21 cellular contexts compared by ENCODE assay signal in genomic region chr17:8859804-8860430, GRCh38. TPM values are rescaled to one million over a fixed set of nuclear protein-coding genes. Genes with fewer than 3 reads are reported as not detected.
DNase-seq lines count a peak whose midpoint lies in the region; ATAC-seq, FAIRE-seq and TF ChIP-seq lines count a peak whose summit lies in the region.
"Had no signal": no experiment of that assay in that cellular context is flagged by ENCODE, and none has a peak within 500 bp of the region (broad histone marks: within the 10 kb centered on the region; RNA-seq: fewer than 3 reads in every experiment).

No MANE protein-coding gene starts in this region.

- CTCF ChIA-PET in activated CD8-positive, alpha-beta memory T cell treated with anti-CD3 and anti-CD28 coated beads, Interleukin-2, amount 10 ng/mL, durations not matched to agents 7 days and 5 days (lab: Charles Lee): no interaction called here

- ATAC-seq in activated CD8-positive, alpha-beta memory T cell treated with anti-CD3 and anti-CD28 coated beads, Interleukin-2, amount 10 ng/mL, durations not matched to agents 7 days and 5 days: no peak
- ATAC-seq: left colon had no signal

- H3K27ac ChIP-seq in effector memory CD4-positive, alpha-beta T cell (ENCODE audit: insufficient read depth, low read length, poor library complexity, severe bottlenecking): no peak overlapping the region
- H3K27ac ChIP-seq: 22Rv1, uterus had no signal

- no peaks in the 10 kb centered on the region for H3K9me3 ChIP-seq in effector memory CD4-positive, alpha-beta T cell (ENCODE audit: control insufficient read depth, low read length)
- H3K9me3 ChIP-seq: uterus had no signal

- FAIRE-seq in GM12891 (lab: Jason Lieb, UNC) (peak; percentile 9), urothelium cell line (lab: Jason Lieb, UNC) (no peak)
- FAIRE-seq: colon, endometrium had no signal

- peaks cover 48% of the 10 kb centered on the region for H3K36me3 Mint-ChIP-seq in T-helper 2 cell treated with Interferon-gamma antibody and Interleukin-4, amounts not matched to agents 5 μg/mL and 100 μg/mL, for 36 hours (ENCODE audit: low read depth)
- peaks cover 3% of the 10 kb centered on the region for H3K36me3 Mint-ChIP-seq in activated CD8-positive, alpha-beta memory T cell treated with anti-CD3 and anti-CD28 coated beads, Interleukin-2, amount 10 ng/mL, durations not matched to agents 7 days and 5 days

- no peak for DNase-seq in T-helper 2 cell treated with Interferon-gamma antibody and Interleukin-4, amounts not matched to agents 5 μg/mL and 100 μg/mL, for 36 hours (ENCODE audit: low spot score)
- DNase-seq in T-helper 2 cell (no peak), GM12891 (ENCODE audit: insufficient read length, low spot score) (no peak), mesenteric fat pad (ENCODE audit: low spot score) (peak; percentile 55), urothelium cell line (ENCODE audit: low spot score) (no peak), NCI-H146 (lab: John Stamatoyannopoulos, UW) (no peak)
- DNase-seq in activated CD8-positive, alpha-beta memory T cell treated with anti-CD3 and anti-CD28 coated beads, Interleukin-2, amount 10 ng/mL, durations not matched to agents 7 days and 5 days: no peak
- DNase-seq in effector memory CD4-positive, alpha-beta T cell: no peak
- DNase-seq: activated CD4-positive, alpha-beta T cell treated with anti-CD3 and anti-CD28 coated beads, Interleukin-2, amount 10 ng/mL, durations not matched to agents 7 days and 5 days; AML-193; NCI-H510A treated with DMSO at 0.1 percent for 48 hours; stimulated activated CD4-positive, alpha-beta T cell treated with anti-CD3 and anti-CD28 coated beads, Interleukin-12 subunit alpha, Interleukin-12 subunit beta, amount 100 ng/mL, for 4 hours; uterus had no signal

- no peaks in the 10 kb centered on the region for H3K27me3 Mint-ChIP-seq in T-helper 2 cell treated with Interferon-gamma antibody and Interleukin-4, amounts not matched to agents 5 μg/mL and 100 μg/mL, for 36 hours (ENCODE audit: low read depth)
- H3K27me3 Mint-ChIP-seq in activated CD8-positive, alpha-beta memory T cell treated with anti-CD3 and anti-CD28 coated beads, Interleukin-2, amount 10 ng/mL, durations not matched to agents 7 days and 5 days: peaks cover 3% of the 10 kb centered on the region
- H3K27me3 Mint-ChIP-seq: activated CD4-positive, alpha-beta T cell treated with anti-CD3 and anti-CD28 coated beads, Interleukin-2, amount 10 ng/mL, durations not matched to agents 7 days and 5 days; activated naive CD4-positive, alpha-beta T cell treated with anti-CD3 and anti-CD28 coated beads, Interleukin-2, amount 50 U/mL, for 24 hours had no signal

- TF ChIP-seq POLR2A in GM12891 (IDR thresholded peaks at IDR 0.05; ENCODE audit: low read depth, low read length): no peak

- peaks cover 3% of the 10 kb centered on the region for H3K4me1 ChIP-seq in effector memory CD4-positive, alpha-beta T cell (ENCODE audit: control insufficient read depth, insufficient read depth, low read length, poor library complexity, severe bottlenecking)
- H3K4me1 ChIP-seq: uterus had no signal

- H3K4me3 ChIP-seq in effector memory CD4-positive, alpha-beta T cell (ENCODE audit: insufficient read depth, low read depth, low read length, poor library complexity, severe bottlenecking): no peak overlapping the region
- H3K4me3 ChIP-seq: uterus had no signal

- H3K4me1 Mint-ChIP-seq in T-helper 2 cell treated with Interferon-gamma antibody and Interleukin-4, amounts not matched to agents 5 μg/mL and 100 μg/mL, for 36 hours (ENCODE audit: low read depth): peaks cover 56% of the 10 kb centered on the region
- H3K4me1 Mint-ChIP-seq in activated CD8-positive, alpha-beta memory T cell treated with anti-CD3 and anti-CD28 coated beads, Interleukin-2, amount 10 ng/mL, durations not matched to agents 7 days and 5 days: peaks cover 69% of the 10 kb centered on the region

- H3K9me3 Mint-ChIP-seq in T-helper 2 cell treated with Interferon-gamma antibody and Interleukin-4, amounts not matched to agents 5 μg/mL and 100 μg/mL, for 36 hours: no peaks in the 10 kb centered on the region
- no peaks in the 10 kb centered on the region for H3K9me3 Mint-ChIP-seq in activated CD8-positive, alpha-beta memory T cell treated with anti-CD3 and anti-CD28 coated beads, Interleukin-2, amount 10 ng/mL, durations not matched to agents 7 days and 5 days (ENCODE audit: low read depth)
- H3K9me3 Mint-ChIP-seq: activated CD4-positive, alpha-beta T cell treated with anti-CD3 and anti-CD28 coated beads, Interleukin-2, amount 10 ng/mL, durations not matched to agents 7 days and 5 days; activated naive CD4-positive, alpha-beta T cell treated with anti-CD3 and anti-CD28 coated beads, Interleukin-2, amount 50 U/mL, for 24 hours had no signal

- H3K4me3 Mint-ChIP-seq in T-helper 2 cell treated with Interferon-gamma antibody and Interleukin-4, amounts not matched to agents 5 μg/mL and 100 μg/mL, for 36 hours: peak overlapping the region; percentile 18
- no peak overlapping the region for H3K4me3 Mint-ChIP-seq in activated CD8-positive, alpha-beta memory T cell treated with anti-CD3 and anti-CD28 coated beads, Interleukin-2, amount 10 ng/mL, durations not matched to agents 7 days and 5 days
- H3K4me3 Mint-ChIP-seq: activated CD4-positive, alpha-beta T cell treated with anti-CD3 and anti-CD28 coated beads, Interleukin-2, amount 10 ng/mL, durations not matched to agents 7 days and 5 days had no signal

- no peaks in the 10 kb centered on the region for H3K36me3 ChIP-seq in effector memory CD4-positive, alpha-beta T cell (ENCODE audit: control insufficient read depth, insufficient read depth, low read length)
- H3K36me3 ChIP-seq: uterus had no signal

- H3K27ac Mint-ChIP-seq in T-helper 2 cell treated with Interferon-gamma antibody and Interleukin-4, amounts not matched to agents 5 μg/mL and 100 μg/mL, for 36 hours: peak overlapping the region; percentile 76
- peak overlapping the region; percentile 83 for H3K27ac Mint-ChIP-seq in activated CD8-positive, alpha-beta memory T cell treated with anti-CD3 and anti-CD28 coated beads, Interleukin-2, amount 10 ng/mL, durations not matched to agents 7 days and 5 days
- H3K27ac Mint-ChIP-seq: activated naive CD4-positive, alpha-beta T cell treated with anti-CD3 and anti-CD28 coated beads, Interleukin-2, amount 50 U/mL, for 24 hours had no signal

- H3K27me3 ChIP-seq in effector memory CD4-positive, alpha-beta T cell (replicated peaks; ENCODE audit: control insufficient read depth, insufficient read depth, low read length, poor library complexity, severe bottlenecking): no peaks in the 10 kb centered on the region
- H3K27me3 ChIP-seq: uterus had no signal

TF ChIP-seq in GM12891, 5 proteins besides CTCF, POLR2A, EP300 and RAD21:
- TF ChIP-seq POLR2AphosphoS5 (IDR thresholded peaks at IDR 0.05; ENCODE audit: low read depth, low read length): no peak

RNA-seq across cellular contexts. Expression of gene PIK3R6, which starts 7.6 kb away (rescaled TPM):
- polyA plus RNA-seq in GM12891 (2012; ENCODE audit: low read depth, missing spikeins): 115 TPM
- total RNA-seq in activated CD8-positive, alpha-beta memory T cell treated with anti-CD3 and anti-CD28 coated beads, Interleukin-2, amount 10 ng/mL, durations not matched to agents 7 days and 5 days: 1 to 10 TPM; 1.3 to 4.9 TPM
- total RNA-seq in mesenteric fat pad: 1.6 TPM
- total RNA-seq: Daoy, M059J, renal cortical epithelial cell had no signal
